Comparison of ENCODE assay signal across 1 cellular context in genomic region chr12:125211464-125211863, GRCh38.
TF ChIP-seq lines count a peak whose summit lies in the region.

No MANE protein-coding gene starts in this region.

TF ChIP-seq in H1, 55 proteins besides CTCF, POLR2A, EP300 and RAD21 (continued from another document):
- TF ChIP-seq SRF (IDR thresholded peaks at IDR 0.05; ENCODE audit: low read depth, low read length) (no peak), CEBPB (IDR thresholded peaks at IDR 0.05; ENCODE audit: low read depth, low read length) (no peak)
- TF ChIP-seq, protein P1, sequence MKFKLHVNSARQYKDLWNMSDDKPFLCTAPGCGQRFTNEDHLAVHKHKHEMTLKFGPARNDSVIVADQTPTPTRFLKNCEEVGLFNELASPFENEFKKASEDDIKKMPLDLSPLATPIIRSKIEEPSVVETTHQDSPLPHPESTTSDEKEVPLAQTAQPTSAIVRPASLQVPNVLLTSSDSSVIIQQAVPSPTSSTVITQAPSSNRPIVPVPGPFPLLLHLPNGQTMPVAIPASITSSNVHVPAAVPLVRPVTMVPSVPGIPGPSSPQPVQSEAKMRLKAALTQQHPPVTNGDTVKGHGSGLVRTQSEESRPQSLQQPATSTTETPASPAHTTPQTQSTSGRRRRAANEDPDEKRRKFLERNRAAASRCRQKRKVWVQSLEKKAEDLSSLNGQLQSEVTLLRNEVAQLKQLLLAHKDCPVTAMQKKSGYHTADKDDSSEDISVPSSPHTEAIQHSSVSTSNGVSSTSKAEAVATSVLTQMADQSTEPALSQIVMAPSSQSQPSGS (IDR thresholded peaks at IDR 0.05; ENCODE audit: low read length) = no peak
